13 cellular contexts compared by ENCODE assay signal in the genomic region with DNA sequence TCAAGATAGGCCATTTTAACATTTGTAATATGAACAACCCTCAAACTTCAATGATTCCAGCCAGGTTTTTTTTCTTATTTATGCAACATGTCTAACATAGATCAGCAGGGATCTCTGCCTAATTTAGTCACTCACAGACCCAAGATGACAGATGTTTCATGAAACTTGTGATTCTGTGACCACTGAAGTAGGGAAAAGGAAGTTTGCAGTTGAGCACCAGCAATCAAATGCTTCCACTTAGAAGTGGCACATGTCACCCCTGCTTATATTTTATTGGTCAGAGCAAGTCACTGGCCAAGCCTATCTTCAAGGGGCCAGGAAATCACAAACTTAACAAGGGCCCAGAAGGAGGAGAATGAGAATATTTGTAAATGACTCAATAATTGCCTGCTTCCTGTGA.
DNase-seq lines count a peak whose midpoint lies in the region; ATAC-seq and TF ChIP-seq lines count a peak whose summit lies in the region.
"Had no signal": no experiment of that assay in that cellular context is flagged by ENCODE, and none has a peak within 500 bp of the region (broad histone marks: within the 10 kb centered on the region; RNA-seq: fewer than 3 reads in every experiment).

No MANE protein-coding gene starts in this region.

- H3K9me3 ChIP-seq in DND-41 (ENCODE audit: insufficient read depth, low read length, severe bottlenecking) (peaks cover 29% of the 10 kb centered on the region), neural progenitor cell (ENCODE audit: low read depth) (no peaks in the 10 kb centered on the region)
- H3K9me3 ChIP-seq: ascending aorta had no signal

- H3K36me3 Mint-ChIP-seq in neural progenitor cell = no peaks in the 10 kb centered on the region
- H3K36me3 Mint-ChIP-seq: CD4-positive, CD25-positive, alpha-beta regulatory T cell had no signal

- H3K4me1 ChIP-seq in DND-41 (ENCODE audit: insufficient read depth, low read length) (peaks cover 69% of the 10 kb centered on the region), neural progenitor cell (no peaks in the 10 kb centered on the region)
- H3K4me1 ChIP-seq: ascending aorta had no signal

- peak overlapping the region; percentile 72 for H3K27ac ChIP-seq in DND-41 (ENCODE audit: low read length)
- H3K27ac ChIP-seq in neural progenitor cell = no peak overlapping the region
- no peak overlapping the region for H3K27ac ChIP-seq in caudate nucleus (ENCODE audit: low read depth, low read length)
- H3K27ac ChIP-seq: ascending aorta had no signal

- no peaks in the 10 kb centered on the region for H3K4me1 Mint-ChIP-seq in neural progenitor cell

- H3K36me3 ChIP-seq in DND-41 (ENCODE audit: insufficient read depth, low read length) (peaks cover 10% of the 10 kb centered on the region; the same call in 1 of the 2 replicates), neural progenitor cell (no peaks in the 10 kb centered on the region)
- H3K36me3 ChIP-seq: ascending aorta had no signal

- H3K4me3 Mint-ChIP-seq in neural progenitor cell = no peak overlapping the region

- peak; percentile 35 for ATAC-seq in DND-41 (ENCODE audit: insufficient read depth, low read depth)
- ATAC-seq in HG02870 (IDR thresholded peaks at IDR 0.05; ENCODE audit: unreplicated experiment) = peak; percentile 89
- ATAC-seq in Right ventricle myocardium inferior = no peak
- ATAC-seq: HCT116; naive thymus-derived CD4-positive, alpha-beta T cell had no signal

- H3K9me3 Mint-ChIP-seq in neural progenitor cell = peaks cover 9% of the 10 kb centered on the region

- no peaks in the 10 kb centered on the region for H3F3A ChIP-seq in neural progenitor cell (ENCODE audit: low read depth)

- 0 out of 2 replicates have a peak overlapping the region, but pooled peaks have one; percentile 7 for H3K9ac ChIP-seq in DND-41 (ENCODE audit: low read depth, low read length)
- no peak overlapping the region for H3K9ac ChIP-seq in neural progenitor cell

- H4K20me1 ChIP-seq in DND-41 (ENCODE audit: insufficient read depth, low read length) (no peaks in the 10 kb centered on the region), neural progenitor cell (ENCODE audit: low read depth) (no peaks in the 10 kb centered on the region)

- no peak overlapping the region for H3K4me2 ChIP-seq in DND-41 (ENCODE audit: insufficient read depth, low read length)
- H3K4me2 ChIP-seq in neural progenitor cell = no peak overlapping the region

- no peak overlapping the region for H3K27ac Mint-ChIP-seq in neural progenitor cell
- H3K27ac Mint-ChIP-seq: CD4-positive, CD25-positive, alpha-beta regulatory T cell; naive thymus-derived CD4-positive, alpha-beta T cell had no signal

- no peak for TF ChIP-seq CTCF in DND-41 (IDR thresholded peaks at IDR 0.05; ENCODE audit: borderline replicate concordance, extremely low read depth, low read length, poor library complexity, severe bottlenecking)
- TF ChIP-seq CTCF in neural progenitor cell (IDR thresholded peaks at IDR 0.05) = no peak

- DNase-seq in DND-41 = peak; percentile 34
- DNase-seq in GM19238 (ENCODE audit: insufficient read length, low spot score) = peak; percentile 16
- peak; percentile 72 for DNase-seq in LHCN-M2 (ENCODE audit: low read depth)
- no peak for DNase-seq in NCI-H1436 treated with DMSO at 0.1 percent for 48 hours (lab: John Stamatoyannopoulos, UW)
- no peak for DNase-seq in Right ventricle myocardium inferior (ENCODE audit: missing footprints)
- DNase-seq in neural progenitor cell (ENCODE audit: low spot score) = no peak
- DNase-seq in caudate nucleus (lab: John Stamatoyannopoulos, UW) = no peak
- DNase-seq: CD4-positive, CD25-positive, alpha-beta regulatory T cell; glutamatergic neuron; naive thymus-derived CD4-positive, alpha-beta T cell had no signal

- H3K27me3 Mint-ChIP-seq in neural progenitor cell (ENCODE audit: insufficient read depth, low read depth) = no peaks in the 10 kb centered on the region
- H3K27me3 Mint-ChIP-seq: CD4-positive, CD25-positive, alpha-beta regulatory T cell had no signal

- H3K4me3 ChIP-seq in DND-41 (ENCODE audit: low read depth in 1 of 2, low read length in 2 of 2) (no peak overlapping the region), neural progenitor cell (no peak overlapping the region)
- H3K4me3 ChIP-seq: ascending aorta had no signal

- H3K79me2 ChIP-seq in DND-41 (ENCODE audit: insufficient read depth, low read length) (no peaks in the 10 kb centered on the region), neural progenitor cell (ENCODE audit: low read depth) (no peaks in the 10 kb centered on the region)

- H2AFZ ChIP-seq in DND-41 (ENCODE audit: low read depth, low read length) (no peak overlapping the region; the same call in 1 of the 2 replicates), neural progenitor cell (replicated peaks) (no peak overlapping the region)

- H3K27me3 ChIP-seq in DND-41 (ENCODE audit: insufficient read depth, low read length, poor library complexity) (no peaks in the 10 kb centered on the region), neural progenitor cell (no peaks in the 10 kb centered on the region)
- H3K27me3 ChIP-seq: ascending aorta had no signal

- intact Hi-C loops in Right ventricle myocardium inferior (cut with DNase I) = no loop called here

Comparison
In these comparisons a context has a peak if more than half of its experiments do, and no peak if none do; other contexts are left out.
1. DNase-seq: peak in DND-41 (single experiment), GM19238 (single experiment) and LHCN-M2 (single experiment); none in NCI-H1436 treated with DMSO at 0.1 percent for 48 hours (single experiment), Right ventricle myocardium inferior (single experiment), neural progenitor cell (single experiment) and caudate nucleus (0 of 61).